ENCODE assay signal across 1 cellular context in genomic region chr12:56041579-56042429, GRCh38.
TF ChIP-seq lines count a peak whose summit lies in the region.

Gene RPS26, plus strand, starts transcription at chr12:56041918. Its CDS starts 249 bp downstream, at chr12:56042167.

TF ChIP-seq in HepG2, 621 proteins besides CTCF, POLR2A, EP300 and RAD21 (continued from another document and continues in another):
- TF ChIP-seq CBX2 (IDR thresholded peaks at IDR 0.05; ENCODE audit: low read depth, low read length) (no peak), CBX2 (CRISPR knock-in tag; IDR thresholded peaks at IDR 0.05; ENCODE audit: low read depth) (no peak), ZZZ3 (CRISPR knock-in tag; IDR thresholded peaks at IDR 0.05; ENCODE audit: borderline replicate concordance) (peak; percentile 96; the same call in 1 of the 2 replicates), ZNF10 (CRISPR knock-in tag; IDR thresholded peaks at IDR 0.05; ENCODE audit: borderline replicate concordance, low read depth) (no peak), MED1 (CRISPR knock-in tag; IDR thresholded peaks at IDR 0.05) (peak; percentile 74), ZNF230 (CRISPR knock-in tag; IDR thresholded peaks at IDR 0.05) (peak; percentile 81), NFRKB (IDR thresholded peaks at IDR 0.05) (no peak), SRF (IDR thresholded peaks at IDR 0.05; ENCODE audit: low read depth, low read length) (no peak), ZC3H4 (CRISPR knock-in tag; IDR thresholded peaks at IDR 0.05; ENCODE audit: borderline replicate concordance) (no peak; the same call in 1 of the 2 replicates), ZNF788 (CRISPR knock-in tag; IDR thresholded peaks at IDR 0.05; ENCODE audit: borderline replicate concordance) (peak; percentile 84; the same call in 1 of the 2 replicates), ELF4 (CRISPR knock-in tag; IDR thresholded peaks at IDR 0.05; ENCODE audit: borderline replicate concordance) (peak; percentile 96; the same call in 1 of the 2 replicates), MYPOP (CRISPR knock-in tag; IDR thresholded peaks at IDR 0.05) (no peak; the same call in 1 of the 2 replicates), MTERF4 (CRISPR knock-in tag; IDR thresholded peaks at IDR 0.05) (no peak), TAF1 (CRISPR knock-in tag; IDR thresholded peaks at IDR 0.05) (peak; percentile 94), CREB1 (IDR thresholded peaks at IDR 0.05) (peak; percentile 82), CREB1 (CRISPR knock-in tag; IDR thresholded peaks at IDR 0.05) (peak; percentile 93), RFXANK (CRISPR knock-in tag; IDR thresholded peaks at IDR 0.05) (peak; percentile 93), CENPX (CRISPR knock-in tag; IDR thresholded peaks at IDR 0.05) (no peak), HDAC2 (CRISPR knock-in tag; IDR thresholded peaks at IDR 0.05) (peak; percentile 57; the same call in 1 of the 2 replicates), HNRNPH1 (optimal IDR thresholded peaks at IDR 0.05; ENCODE audit: low read depth, low read length) (no peak), ZNF484 (CRISPR knock-in tag; IDR thresholded peaks at IDR 0.05; ENCODE audit: borderline replicate concordance, low read depth) (no peak), AGO2 (optimal IDR thresholded peaks at IDR 0.05; ENCODE audit: low read depth, low read length) (peak; percentile 56), ZBTB40 (IDR thresholded peaks at IDR 0.05) (peak; percentile 69), ZBTB40 (CRISPR knock-in tag; IDR thresholded peaks at IDR 0.05) (peak; percentile 79; the same call in 1 of the 2 replicates), ZNF138 (CRISPR knock-in tag; IDR thresholded peaks at IDR 0.05; ENCODE audit: low read depth) (0 out of 2 replicates have a peak, but pooled peaks have one; percentile 66), BCLAF1 (IDR thresholded peaks at IDR 0.05) (no peak), NR2F1 (CRISPR knock-in tag; IDR thresholded peaks at IDR 0.05) (no peak; a peak in 1 of 4 replicates), ZBTB34 (CRISPR knock-in tag; IDR thresholded peaks at IDR 0.05) (no peak), ZBTB8A (CRISPR knock-in tag; IDR thresholded peaks at IDR 0.05; ENCODE audit: borderline replicate concordance, low read depth) (no peak; the same call in none of the 2 replicates), NAIF1 (CRISPR knock-in tag; IDR thresholded peaks at IDR 0.05; ENCODE audit: borderline replicate concordance) (no peak; the same call in 1 of the 2 replicates), ZNF670 (CRISPR knock-in tag; IDR thresholded peaks at IDR 0.05; ENCODE audit: borderline replicate concordance) (no peak), IRX3 (CRISPR knock-in tag; IDR thresholded peaks at IDR 0.05; ENCODE audit: borderline replicate concordance, low read depth) (no peak), ZFYVE20 (CRISPR knock-in tag; IDR thresholded peaks at IDR 0.05; ENCODE audit: borderline replicate concordance, low read depth) (no peak), ZNF746 (CRISPR knock-in tag; IDR thresholded peaks at IDR 0.05) (peak; percentile 61; the same call in 1 of the 2 replicates), AGO1 (IDR thresholded peaks at IDR 0.05; ENCODE audit: low read depth, low read length, poor library complexity, severe bottlenecking) (no peak), ZFAT (CRISPR knock-in tag; conservative IDR thresholded peaks at IDR 0.05) (peak; percentile 63; the same call in 1 of the 2 replicates), ZNF282 (IDR thresholded peaks at IDR 0.05; ENCODE audit: partially characterized antibody) (no peak)
- TF ChIP-seq, protein P1, sequence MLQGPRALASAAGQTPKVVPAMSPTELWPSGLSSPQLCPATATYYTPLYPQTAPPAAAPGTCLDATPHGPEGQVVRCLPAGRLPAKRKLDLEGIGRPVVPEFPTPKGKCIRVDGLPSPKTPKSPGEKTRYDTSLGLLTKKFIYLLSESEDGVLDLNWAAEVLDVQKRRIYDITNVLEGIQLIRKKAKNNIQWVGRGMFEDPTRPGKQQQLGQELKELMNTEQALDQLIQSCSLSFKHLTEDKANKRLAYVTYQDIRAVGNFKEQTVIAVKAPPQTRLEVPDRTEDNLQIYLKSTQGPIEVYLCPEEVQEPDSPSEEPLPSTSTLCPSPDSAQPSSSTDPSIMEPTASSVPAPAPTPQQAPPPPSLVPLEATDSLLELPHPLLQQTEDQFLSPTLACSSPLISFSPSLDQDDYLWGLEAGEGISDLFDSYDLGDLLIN (CRISPR knock-in tag; IDR thresholded peaks at IDR 0.05; ENCODE audit: borderline replicate concordance) = no peak
- TF ChIP-seq, protein P2, sequence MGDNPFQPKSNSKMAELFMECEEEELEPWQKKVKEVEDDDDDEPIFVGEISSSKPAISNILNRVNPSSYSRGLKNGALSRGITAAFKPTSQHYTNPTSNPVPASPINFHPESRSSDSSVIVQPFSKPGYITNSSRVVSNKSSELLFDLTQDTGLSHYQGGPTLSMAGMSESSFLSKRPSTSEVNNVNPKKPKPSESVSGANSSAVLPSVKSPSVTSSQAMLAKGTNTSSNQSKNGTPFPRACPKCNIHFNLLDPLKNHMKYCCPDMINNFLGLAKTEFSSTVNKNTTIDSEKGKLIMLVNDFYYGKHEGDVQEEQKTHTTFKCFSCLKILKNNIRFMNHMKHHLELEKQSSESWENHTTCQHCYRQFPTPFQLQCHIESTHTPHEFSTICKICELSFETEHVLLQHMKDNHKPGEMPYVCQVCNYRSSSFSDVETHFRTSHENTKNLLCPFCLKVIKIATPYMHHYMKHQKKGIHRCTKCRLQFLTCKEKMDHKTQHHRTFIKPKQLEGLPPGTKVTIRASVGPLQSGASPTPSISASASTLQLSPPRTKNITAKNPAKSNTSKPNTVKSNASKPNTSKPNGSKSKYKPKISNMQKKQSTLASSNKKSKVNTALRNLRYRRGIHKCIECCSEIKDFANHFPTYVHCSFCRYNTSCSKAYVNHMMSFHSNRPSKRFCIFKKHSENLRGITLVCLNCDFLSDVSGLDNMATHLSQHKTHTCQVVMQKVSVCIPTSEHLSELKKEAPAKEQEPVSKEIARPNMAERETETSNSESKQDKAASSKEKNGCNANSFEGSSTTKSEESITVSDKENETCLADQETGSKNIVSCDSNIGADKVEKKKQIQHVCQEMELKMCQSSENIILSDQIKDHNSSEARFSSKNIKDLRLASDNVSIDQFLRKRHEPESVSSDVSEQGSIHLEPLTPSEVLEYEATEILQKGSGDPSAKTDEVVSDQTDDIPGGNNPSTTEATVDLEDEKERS (CRISPR knock-in tag; IDR thresholded peaks at IDR 0.05) = no peak; the same call in 1 of the 2 replicates
- TF ChIP-seq, protein P3, sequence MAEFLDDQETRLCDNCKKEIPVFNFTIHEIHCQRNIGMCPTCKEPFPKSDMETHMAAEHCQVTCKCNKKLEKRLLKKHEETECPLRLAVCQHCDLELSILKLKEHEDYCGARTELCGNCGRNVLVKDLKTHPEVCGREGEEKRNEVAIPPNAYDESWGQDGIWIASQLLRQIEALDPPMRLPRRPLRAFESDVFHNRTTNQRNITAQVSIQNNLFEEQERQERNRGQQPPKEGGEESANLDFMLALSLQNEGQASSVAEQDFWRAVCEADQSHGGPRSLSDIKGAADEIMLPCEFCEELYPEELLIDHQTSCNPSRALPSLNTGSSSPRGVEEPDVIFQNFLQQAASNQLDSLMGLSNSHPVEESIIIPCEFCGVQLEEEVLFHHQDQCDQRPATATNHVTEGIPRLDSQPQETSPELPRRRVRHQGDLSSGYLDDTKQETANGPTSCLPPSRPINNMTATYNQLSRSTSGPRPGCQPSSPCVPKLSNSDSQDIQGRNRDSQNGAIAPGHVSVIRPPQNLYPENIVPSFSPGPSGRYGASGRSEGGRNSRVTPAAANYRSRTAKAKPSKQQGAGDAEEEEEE (CRISPR knock-in tag; IDR thresholded peaks at IDR 0.05; ENCODE audit: borderline replicate concordance) = peak; percentile 41; the same call in 1 of the 2 replicates
